ENCODE assay signal across 8 cellular contexts in genomic region chr14:22131749-22132476, GRCh38.
A peak's percentile ranks its signal among the peaks of the same experiment; 100 is the strongest.
DNase-seq lines count a peak whose midpoint lies in the region; ATAC-seq, FAIRE-seq and TF ChIP-seq lines count a peak whose summit lies in the region.

No MANE protein-coding gene starts in this region.

- no peaks in the 10 kb centered on the region for H3K36me3 ChIP-seq in pancreas

- POLR2A ChIA-PET in AG04449 (lab: Yijun Ruan, JAX) = no interaction called here

- CTCF ChIA-PET in AG04449 (lab: Yijun Ruan, JAX) = interaction anchor here (0.9 to 1.4 kb wide), 7 partner anchors 11 to 61 kb away, joined by 3 to 5 read pairs (median 3); no protein-coding TSS in a partner anchor

- TF ChIP-seq CTCF in AG04449 (IDR thresholded peaks at IDR 0.05; ENCODE audit: insufficient read depth, low read length, missing control alignments) = peak; percentile 45
- TF ChIP-seq CTCF in GM10266 (IDR thresholded peaks at IDR 0.05; ENCODE audit: control insufficient read depth, insufficient read depth, low read depth, missing control alignments) = peak; percentile 48
- TF ChIP-seq CTCF in fibroblast of pulmonary artery (IDR thresholded peaks at IDR 0.05; ENCODE audit: low read length, missing control alignments) = peak; percentile 43
- TF ChIP-seq CTCF in pancreas (IDR thresholded peaks at IDR 0.05) = peak in 1 of 4 donors; percentile 7

- 43 to 55% methylated on average over 4 of the region's 4 CpGs for WGBS in pancreas, 2 donors

- ATAC-seq in GM18519 (IDR thresholded peaks at IDR 0.05; ENCODE audit: low FRiP score, unreplicated experiment) (no peak), GM18909 (IDR thresholded peaks at IDR 0.05; ENCODE audit: poor library complexity, unreplicated experiment) (no peak), pancreas (no peak)

- intact Hi-C loops in pancreas (cut with DNase I) = no loop called here

- DNase-seq in AG04449 (ENCODE audit: low read depth, low spot score) = no peak
- no peak for DNase-seq in GM10266 (ENCODE audit: extremely low spot score)
- DNase-seq in SK-MEL-5 (ENCODE audit: low read depth, low spot score) = peak; percentile 26
- peak; percentile 3 for DNase-seq in fibroblast of pulmonary artery (ENCODE audit: low read depth)
- no peak for DNase-seq in NCI-H345 treated with DMSO at 0.1 percent for 48 hours (lab: John Stamatoyannopoulos, UW; ENCODE audit: unreplicated experiment)
- DNase-seq in pancreas = no peak

- H3K4me1 ChIP-seq in pancreas = no peaks in the 10 kb centered on the region

- in situ Hi-C loops in SK-MEL-5 (cut with HindIII; ENCODE audit: low pct_unique_long_range_greater_than_20kb, low sequenced_read_pairs) = no loop called here

- H3K9me3 ChIP-seq in pancreas = peaks cover 0 to 4% (median 0%) of the 10 kb centered on the region in 4 donors

- no peak overlapping the region for H3K27ac ChIP-seq in pancreas

- H3K4me3 ChIP-seq in AG04449 (ENCODE audit: low read depth, low read length) = no peak overlapping the region
- no peak overlapping the region for H3K4me3 ChIP-seq in fibroblast of pulmonary artery (replicated peaks; ENCODE audit: low read depth, low read length)
- H3K4me3 ChIP-seq in pancreas = no peak overlapping the region

- H3K27me3 ChIP-seq in pancreas = no peaks in the 10 kb centered on the region

- FAIRE-seq in pancreas (lab: Jason Lieb, UNC) = no peak

Comparison
In these comparisons a context has a peak if more than half of its experiments do, and no peak if none do; other contexts are left out.
1. DNase-seq: peak in SK-MEL-5 (single experiment) and fibroblast of pulmonary artery (single experiment); none in AG04449 (single experiment), GM10266 (single experiment), NCI-H345 treated with DMSO at 0.1 percent for 48 hours (single experiment) and pancreas (0 of 6).